8 cellular contexts compared by ENCODE assay signal in the genomic region with DNA sequence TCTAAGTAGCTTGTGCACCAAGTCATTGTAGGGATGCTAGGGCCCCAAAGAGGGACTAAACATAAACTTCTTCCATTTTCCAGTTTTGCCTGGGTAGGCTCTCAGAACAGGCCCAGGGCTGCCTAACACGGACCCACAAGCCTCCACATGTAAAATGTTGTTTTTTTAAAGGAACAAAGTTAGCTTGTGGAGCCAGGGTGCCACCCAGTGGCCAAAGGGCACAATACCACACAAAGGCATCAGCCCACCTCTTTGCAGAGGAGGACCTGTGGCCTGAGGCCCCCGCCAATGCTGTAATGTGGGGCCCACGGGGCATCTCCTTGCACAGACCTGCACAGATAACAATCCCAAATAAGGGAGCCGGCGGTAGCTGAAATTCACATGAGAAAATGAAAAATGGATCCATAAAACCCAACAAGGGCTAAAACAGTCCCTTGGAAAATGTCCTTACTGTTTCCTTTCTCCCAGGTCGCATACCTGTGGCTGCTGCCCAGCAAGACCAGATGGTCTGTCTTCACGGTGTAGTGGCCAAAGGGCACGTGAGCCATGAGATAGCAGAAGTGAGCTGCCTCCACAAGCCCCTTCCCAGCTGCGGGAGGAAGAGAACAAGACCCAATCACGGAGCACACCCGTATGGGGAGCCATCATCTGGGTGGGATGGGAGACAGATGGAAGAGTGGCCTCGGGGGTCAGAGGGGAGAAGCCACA. TPM values are rescaled to one million over a fixed set of nuclear protein-coding genes. Genes with fewer than 3 reads are reported as not detected.
DNase-seq lines count a peak whose midpoint lies in the region; ATAC-seq and TF ChIP-seq lines count a peak whose summit lies in the region.
"Had no signal": no experiment of that assay in that cellular context is flagged by ENCODE, and none has a peak within 500 bp of the region (broad histone marks: within the 10 kb centered on the region; RNA-seq: fewer than 3 reads in every experiment).

No MANE protein-coding gene starts in this region.

- no peak overlapping the region for H3K4me3 Mint-ChIP-seq in stimulated activated naive CD8-positive, alpha-beta T cell treated with anti-CD3 and anti-CD28 coated beads, Interleukin-15, amount 100 ng/mL, for 72 hours
- H3K4me3 Mint-ChIP-seq: dendritic cell treated with granulocyte-macrophage colony-stimulating factor and Interleukin-4, amounts not matched to agents 40 ng/mL and 50 ng/mL, for 4 days had no signal

- TF ChIP-seq POLR2A in body of pancreas (IDR thresholded peaks at IDR 0.05) = no peak

- DNase-seq in ELF-1 (ENCODE audit: low read depth, low spot score) (peak; percentile 85), HuH-7 (ENCODE audit: low spot score) (peak; percentile 53), body of pancreas (peak; percentile 37 to 57 (median 49)), iris pigment epithelial cell (ENCODE audit: low read depth) (peak; percentile 62)
- peak; percentile 35 to 44 for DNase-seq in stimulated activated naive CD8-positive, alpha-beta T cell treated with anti-CD3 and anti-CD28 coated beads, Interleukin-15, amount 100 ng/mL, for 72 hours

- intact Hi-C loops in body of pancreas (cut with DNase I) = no loop called here

- TF ChIP-seq CTCF in OCI-LY1 (IDR thresholded peaks at IDR 0.05; ENCODE audit: low read length) (peak; percentile 77), body of pancreas (IDR thresholded peaks at IDR 0.05) (peak; percentile 46 to 77 (median 63))

- no peak overlapping the region for H3K4me3 ChIP-seq in OCI-LY1 (ENCODE audit: low read depth, low read length, poor library complexity, severe bottlenecking)
- H3K4me3 ChIP-seq in body of pancreas = no peak overlapping the region

- H3K4me1 ChIP-seq in OCI-LY1 (ENCODE audit: insufficient read depth, low read length, severe bottlenecking) (no peaks in the 10 kb centered on the region), body of pancreas (no peaks in the 10 kb centered on the region)

- no peaks in the 10 kb centered on the region for H3K36me3 ChIP-seq in OCI-LY1 (ENCODE audit: insufficient read depth, low read length)
- H3K36me3 ChIP-seq in body of pancreas (replicated peaks in 1 of 2; ENCODE audit: insufficient read depth in 1 of 2, low read depth in 2 of 2) = peaks cover 0 to 4% of the 10 kb centered on the region in 2 donors

- H3K27ac Mint-ChIP-seq in stimulated activated naive CD8-positive, alpha-beta T cell treated with anti-CD3 and anti-CD28 coated beads, Interleukin-15, amount 100 ng/mL, for 72 hours = no peak overlapping the region
- H3K27ac Mint-ChIP-seq: dendritic cell treated with granulocyte-macrophage colony-stimulating factor and Interleukin-4, amounts not matched to agents 40 ng/mL and 50 ng/mL, for 4 days had no signal

- 47 to 58% methylated on average over 11 to 12 of the region's 12 CpGs for WGBS in body of pancreas, 2 donors

- H3K27me3 Mint-ChIP-seq in stimulated activated naive CD8-positive, alpha-beta T cell treated with anti-CD3 and anti-CD28 coated beads, Interleukin-15, amount 100 ng/mL, for 72 hours = no peaks in the 10 kb centered on the region
- H3K27me3 Mint-ChIP-seq: dendritic cell treated with granulocyte-macrophage colony-stimulating factor and Interleukin-4, amounts not matched to agents 40 ng/mL and 50 ng/mL, for 4 days had no signal

- no peaks in the 10 kb centered on the region for H3F3A ChIP-seq in OCI-LY1 (ENCODE audit: insufficient read depth, low read length)

- no peaks in the 10 kb centered on the region for H3K9me3 Mint-ChIP-seq in stimulated activated naive CD8-positive, alpha-beta T cell treated with anti-CD3 and anti-CD28 coated beads, Interleukin-15, amount 100 ng/mL, for 72 hours

- H3K79me2 ChIP-seq in OCI-LY1 (ENCODE audit: insufficient read depth, low read length) = no peaks in the 10 kb centered on the region

- H3K4me2 ChIP-seq in OCI-LY1 (ENCODE audit: low read length) = no peak overlapping the region

- no peaks in the 10 kb centered on the region for H3K9me2 ChIP-seq in OCI-LY1 (ENCODE audit: low read depth, low read length)

- H3K9ac ChIP-seq in OCI-LY1 (ENCODE audit: low read length) = no peak overlapping the region

- H2AFZ ChIP-seq in OCI-LY1 (ENCODE audit: low read length) = no peak overlapping the region

- H3K4me1 Mint-ChIP-seq in stimulated activated naive CD8-positive, alpha-beta T cell treated with anti-CD3 and anti-CD28 coated beads, Interleukin-15, amount 100 ng/mL, for 72 hours = no peaks in the 10 kb centered on the region

- H4K20me1 ChIP-seq in OCI-LY1 (ENCODE audit: insufficient read depth, low read length) = no peaks in the 10 kb centered on the region

- H3K9me3 ChIP-seq in OCI-LY1 (ENCODE audit: low read length) = no peaks in the 10 kb centered on the region
- no peaks in the 10 kb centered on the region for H3K9me3 ChIP-seq in body of pancreas

- peak; percentile 63 for ATAC-seq in GM19452 (IDR thresholded peaks at IDR 0.05; ENCODE audit: unreplicated experiment)
- ATAC-seq in body of pancreas = peak; percentile 51
- ATAC-seq in stimulated activated naive CD8-positive, alpha-beta T cell treated with anti-CD3 and anti-CD28 coated beads, Interleukin-15, amount 100 ng/mL, for 72 hours = peak; percentile 53

- no peak overlapping the region for H3K27ac ChIP-seq in OCI-LY1 (ENCODE audit: low read depth, low read length, poor library complexity, severe bottlenecking)
- no peak overlapping the region for H3K27ac ChIP-seq in body of pancreas

- H3K27me3 ChIP-seq in OCI-LY1 (ENCODE audit: insufficient read depth, low read length) = no peaks in the 10 kb centered on the region
- H3K27me3 ChIP-seq in body of pancreas = no peaks in the 10 kb centered on the region

RNA-seq across cellular contexts. Expression of a gene that starts 23.8 kb away (rescaled TPM):
- 10 to 100 TPM; 11.2 to 37.6 TPM for total RNA-seq in body of pancreas
